ENCODE assay signal across 21 cellular contexts in genomic region chr13:83007226-83007625, GRCh38.
"Had no signal": no experiment of that assay in that cellular context is flagged by ENCODE, and none has a peak within 500 bp of the region (broad histone marks: within the 10 kb centered on the region; RNA-seq: fewer than 3 reads in every experiment).

No MANE protein-coding gene starts in this region.

- H3K27ac ChIP-seq: ascending aorta, gastrocnemius medialis, left ventricle myocardium inferior, prostate gland, right atrium auricular region, transverse colon, uterus had no signal

- H3K9me3 Mint-ChIP-seq: activated CD4-positive, alpha-beta T cell treated with anti-CD3 and anti-CD28 coated beads, Interleukin-2, amount 10 ng/mL, durations not matched to agents 7 days and 5 days; memory B cell had no signal

- H3K4me1 ChIP-seq: ascending aorta, left ventricle myocardium inferior, prostate gland, right atrium auricular region, transverse colon, uterus had no signal

- H3K4me1 Mint-ChIP-seq: activated CD4-positive, alpha-beta T cell treated with anti-CD3 and anti-CD28 coated beads, Interleukin-2, amount 10 ng/mL, durations not matched to agents 7 days and 5 days; activated naive CD4-positive, alpha-beta T cell treated with anti-CD3 and anti-CD28 coated beads, Interleukin-2, amount 50 U/mL, for 24 hours; immature natural killer cell; memory B cell had no signal

- H3K36me3 Mint-ChIP-seq: activated naive CD4-positive, alpha-beta T cell treated with anti-CD3 and anti-CD28 coated beads, Interleukin-2, amount 50 U/mL, for 24 hours; immature natural killer cell; memory B cell had no signal

- H3K27me3 Mint-ChIP-seq: activated CD4-positive, alpha-beta T cell treated with anti-CD3 and anti-CD28 coated beads, Interleukin-2, amount 10 ng/mL, durations not matched to agents 7 days and 5 days; activated naive CD4-positive, alpha-beta T cell treated with anti-CD3 and anti-CD28 coated beads, Interleukin-2, amount 50 U/mL, for 24 hours; memory B cell; stimulated activated naive CD8-positive, alpha-beta T cell treated with anti-CD3 and anti-CD28 coated beads, Interleukin-15, Interleukin-2, amounts not matched to agents 100 ng/mL and 50 ng/mL, for 24 hours had no signal

- H3K27me3 ChIP-seq: ascending aorta, gastrocnemius medialis, right atrium auricular region, transverse colon, uterus had no signal

- H3K27ac Mint-ChIP-seq: activated CD4-positive, alpha-beta T cell treated with anti-CD3 and anti-CD28 coated beads, Interleukin-2, amount 10 ng/mL, durations not matched to agents 7 days and 5 days; activated CD8-positive, alpha-beta T cell treated with anti-CD3 and anti-CD28 coated beads, Interleukin-2, amount 10 ng/mL, durations not matched to agents 7 days and 5 days; activated naive CD4-positive, alpha-beta T cell treated with anti-CD3 and anti-CD28 coated beads, Interleukin-2, amount 50 U/mL, for 24 hours; activated T-cell treated with anti-CD3 and anti-CD28 coated beads, Interleukin-2, amount 50 U/mL, for 72 hours; immature natural killer cell; memory B cell; stimulated activated naive CD8-positive, alpha-beta T cell treated with anti-CD3 and anti-CD28 coated beads, Interleukin-15, Interleukin-2, amounts not matched to agents 100 ng/mL and 50 ng/mL, for 24 hours; T-helper 2 cell treated with Interferon-gamma antibody and Interleukin-4, amounts not matched to agents 5 μg/mL and 100 μg/mL, for 36 hours had no signal

- ATAC-seq: activated CD4-positive, CD25-positive, alpha-beta regulatory T cell treated with anti-CD3 and anti-CD28 coated beads, Interleukin-2, amount 50 U/mL, for 24 hours; activated CD8-positive, alpha-beta T cell treated with anti-CD3 and anti-CD28 coated beads, Interleukin-2, amount 10 ng/mL, durations not matched to agents 7 days and 5 days; activated T-cell treated with anti-CD3 and anti-CD28 coated beads, Interleukin-2, amount 50 U/mL, for 72 hours; gastrocnemius medialis had no signal

- H3K4me3 Mint-ChIP-seq: activated CD4-positive, alpha-beta T cell treated with anti-CD3 and anti-CD28 coated beads, Interleukin-2, amount 10 ng/mL, durations not matched to agents 7 days and 5 days; activated CD8-positive, alpha-beta T cell treated with anti-CD3 and anti-CD28 coated beads, Interleukin-2, amount 10 ng/mL, durations not matched to agents 7 days and 5 days; activated naive CD4-positive, alpha-beta T cell treated with anti-CD3 and anti-CD28 coated beads, Interleukin-2, amount 50 U/mL, for 24 hours; activated T-cell treated with anti-CD3 and anti-CD28 coated beads, Interleukin-2, amount 50 U/mL, for 72 hours; immature natural killer cell; memory B cell; stimulated activated naive CD8-positive, alpha-beta T cell treated with anti-CD3 and anti-CD28 coated beads, Interleukin-15, Interleukin-2, amounts not matched to agents 100 ng/mL and 50 ng/mL, for 24 hours; T-helper 2 cell treated with Interferon-gamma antibody and Interleukin-4, amounts not matched to agents 5 μg/mL and 100 μg/mL, for 36 hours had no signal

- DNase-seq: activated CD4-positive, alpha-beta T cell treated with anti-CD3 and anti-CD28 coated beads, Interleukin-2, amount 10 ng/mL, durations not matched to agents 7 days and 5 days; activated CD8-positive, alpha-beta T cell treated with anti-CD3 and anti-CD28 coated beads, Interleukin-2, amount 10 ng/mL, durations not matched to agents 7 days and 5 days; activated effector memory CD4-positive, alpha-beta T cell treated with anti-CD3 and anti-CD28 coated beads, Interleukin-2, amount 50 U/mL, for 16 hours; activated T-cell treated with anti-CD3 and anti-CD28 coated beads, Interleukin-2, amount 50 U/mL, for 72 hours; cerebellar nuclear complex; cortex of kidney; gastrocnemius medialis; head of caudate nucleus; immature natural killer cell; left ventricle myocardium inferior; stimulated activated CD4-positive, alpha-beta T cell treated with anti-CD3 and anti-CD28 coated beads, Interleukin-2, amount 100 ng/mL, for 24 hours; transverse colon; uterus had no signal
